ENCODE assay signal across 8 cellular contexts in the genomic region with DNA sequence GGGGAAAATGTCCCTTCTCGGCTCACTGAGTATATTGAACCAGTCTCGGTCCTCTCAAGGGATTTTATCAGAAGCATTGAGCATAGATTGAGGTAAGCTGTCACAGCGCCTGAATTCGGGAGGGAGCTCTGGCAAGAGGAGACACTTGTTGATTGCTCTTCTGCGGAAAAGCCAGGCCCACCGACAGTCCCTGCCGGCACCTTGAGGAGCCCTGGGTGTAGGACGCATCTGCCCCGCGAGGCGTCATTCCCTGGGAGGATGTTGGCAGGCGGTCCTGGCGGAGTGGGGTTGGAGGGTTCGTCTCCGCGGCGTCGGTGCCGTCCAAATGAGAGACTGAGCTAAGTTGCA. TPM values are rescaled to one million over a fixed set of nuclear protein-coding genes. Genes with fewer than 3 reads are reported as not detected.
DNase-seq lines count a peak whose midpoint lies in the region; ATAC-seq and TF ChIP-seq lines count a peak whose summit lies in the region.

No MANE protein-coding gene starts in this region.

- peaks cover 36% of the 10 kb centered on the region for H3K4me1 Mint-ChIP-seq in T-helper 2 cell treated with Interferon-gamma antibody and Interleukin-4, amounts not matched to agents 5 μg/mL and 100 μg/mL, for 36 hours (ENCODE audit: low read depth)

- H3K4me1 ChIP-seq in BLaER1 (peaks cover 26% of the 10 kb centered on the region), mammary epithelial cell (ENCODE audit: insufficient read depth, low read length) (peaks cover 5% of the 10 kb centered on the region), iPS-20b (ENCODE audit: insufficient read depth, low read length) (peaks cover 4% of the 10 kb centered on the region; the same call in 1 of the 2 replicates)

- peak overlapping the region; percentile 88 for H3K4me3 ChIP-seq in BLaER1
- peak overlapping the region; percentile 85 to 95 (median 88) for H3K4me3 ChIP-seq in mammary epithelial cell (replicated peaks in 1 of 3; ENCODE audit: insufficient read depth in 1 of 3, low read depth in 2 of 3, low read length in 3 of 3)
- H3K4me3 ChIP-seq in iPS-20b (ENCODE audit: low read length), result peak overlapping the region; percentile 98
- peak overlapping the region; percentile 86 for H3K4me3 ChIP-seq in skeletal muscle cell (ENCODE audit: low read depth, low read length)

- H4K20me1 ChIP-seq in BLaER1, result peaks cover 35% of the 10 kb centered on the region
- no peaks in the 10 kb centered on the region for H4K20me1 ChIP-seq in mammary epithelial cell (ENCODE audit: insufficient read depth, low read length)

- H3K4me2 ChIP-seq in BLaER1, result peak overlapping the region; percentile 96
- H3K4me2 ChIP-seq in mammary epithelial cell (ENCODE audit: insufficient read depth, low read depth, low read length), result peak overlapping the region; percentile 90

- H3K36me3 Mint-ChIP-seq in T-helper 2 cell treated with Interferon-gamma antibody and Interleukin-4, amounts not matched to agents 5 μg/mL and 100 μg/mL, for 36 hours (ENCODE audit: low read depth), result peaks cover 4% of the 10 kb centered on the region

- peak overlapping the region; percentile 96 for H3K4me3 Mint-ChIP-seq in T-helper 2 cell treated with Interferon-gamma antibody and Interleukin-4, amounts not matched to agents 5 μg/mL and 100 μg/mL, for 36 hours

- under 1% methylated on average over 12 of the region's 19 CpGs for WGBS in mammary epithelial cell (ENCODE audit: low coverage, missing lambda C conversion rate)

- CTCF ChIA-PET in HEK293T (lab: Yijun Ruan, JAX) (interaction anchor here (0.6 to 0.9 kb wide), 4 partner anchors 48 to 928 kb away, joined by 3 to 5 read pairs (median 4); no protein-coding TSS in a partner anchor), mammary epithelial cell (lab: Charles Lee; ENCODE audit: low non-redundant PET) (interaction anchor here (0.8 kb wide), 1 partner anchor 24 kb away, joined by 5 read pairs; no protein-coding TSS in a partner anchor)

- peak overlapping the region; percentile 99 for H2AFZ ChIP-seq in mammary epithelial cell (ENCODE audit: low read depth, low read length)

- H3K9ac ChIP-seq in BLaER1, result peak overlapping the region; percentile 91
- peak overlapping the region; percentile 78 for H3K9ac ChIP-seq in mammary epithelial cell (ENCODE audit: insufficient read depth, low read length)
- peak overlapping the region; percentile 64; the same call in 1 of the 2 replicates for H3K9ac ChIP-seq in iPS-20b (ENCODE audit: low read depth, low read length)

- DNase-seq in HEK293T (ENCODE audit: extremely low spot score) (peak; percentile 31), mammary epithelial cell (peak; percentile 33), skeletal muscle cell (ENCODE audit: low read depth) (no peak)
- DNase-seq in T-helper 2 cell treated with Interferon-gamma antibody and Interleukin-4, amounts not matched to agents 5 μg/mL and 100 μg/mL, for 36 hours (ENCODE audit: low spot score), result peak; percentile 36

- BruUV-seq in mammary epithelial cell (replicated peaks; lab: Mats Ljungman, UMichigan), result no TSS peak

- no peaks in the 10 kb centered on the region for H3K27me3 Mint-ChIP-seq in T-helper 2 cell treated with Interferon-gamma antibody and Interleukin-4, amounts not matched to agents 5 μg/mL and 100 μg/mL, for 36 hours (ENCODE audit: low read depth)

- H3K27me3 ChIP-seq in BLaER1, result no peaks in the 10 kb centered on the region
- no peaks in the 10 kb centered on the region for H3K27me3 ChIP-seq in mammary epithelial cell (ENCODE audit: insufficient read depth, low read length)
- H3K27me3 ChIP-seq in iPS-20b (ENCODE audit: insufficient read depth, low read length), result peaks cover 10% of the 10 kb centered on the region; the same call in 1 of the 2 replicates

- intact Hi-C loops in mammary epithelial cell (cut with micrococcal nuclease), result no loop called here

- in situ Hi-C loops in mammary epithelial cell (cut with MboI; ENCODE audit: low sequenced_read_pairs in 2 of 2), result no loop called here

- dilution Hi-C loops in mammary epithelial cell (cut with HindIII; ENCODE audit: low sequenced_read_pairs), result no loop called here

- H3K9me3 ChIP-seq in BLaER1 (no peaks in the 10 kb centered on the region), mammary epithelial cell (replicated peaks; ENCODE audit: insufficient read depth, low read length) (no peaks in the 10 kb centered on the region), iPS-20b (ENCODE audit: insufficient read depth, low read depth, low read length) (no peaks in the 10 kb centered on the region)

- H3K27ac ChIP-seq in BLaER1, result peak overlapping the region; percentile 90
- peak overlapping the region; percentile 45 for H3K27ac ChIP-seq in mammary epithelial cell (ENCODE audit: insufficient read depth, low read depth, low read length)
- H3K27ac ChIP-seq in iPS-20b (ENCODE audit: low read length), result no peak overlapping the region

- no peak for TF ChIP-seq CTCF in mammary epithelial cell (conservative IDR thresholded peaks at IDR 0.05 in 1 of 2, IDR thresholded peaks at IDR 0.05 in 1 of 2; ENCODE audit: extremely low read depth in 1 of 2, insufficient read depth in 1 of 2, low read depth in 1 of 2, low read length in 2 of 2)

- no peaks in the 10 kb centered on the region for H3K9me3 Mint-ChIP-seq in T-helper 2 cell treated with Interferon-gamma antibody and Interleukin-4, amounts not matched to agents 5 μg/mL and 100 μg/mL, for 36 hours

- H3K36me3 ChIP-seq in BLaER1 (peaks cover 10% of the 10 kb centered on the region), mammary epithelial cell (ENCODE audit: insufficient read depth, low read length) (no peaks in the 10 kb centered on the region), iPS-20b (ENCODE audit: insufficient read depth, low read depth, low read length) (no peaks in the 10 kb centered on the region)

- no peak for ATAC-seq in HG02973 (IDR thresholded peaks at IDR 0.05; ENCODE audit: unreplicated experiment)
- ATAC-seq in HG03520 (IDR thresholded peaks at IDR 0.05; ENCODE audit: unreplicated experiment), result no peak

- POLR2A ChIA-PET in HEK293T (lab: Yijun Ruan, JAX), result interaction anchor here (1.3 to 2.3 kb wide), 5 partner anchors 10 to 72 kb away, joined by 3 to 17 read pairs (median 6); a partner anchor contains a TSS

- peaks cover 47% of the 10 kb centered on the region for H3K79me2 ChIP-seq in mammary epithelial cell (ENCODE audit: insufficient read depth, low read length)

- H3K27ac Mint-ChIP-seq in T-helper 2 cell treated with Interferon-gamma antibody and Interleukin-4, amounts not matched to agents 5 μg/mL and 100 μg/mL, for 36 hours, result peak overlapping the region; percentile 80

TF ChIP-seq in HEK293T, 16 proteins besides CTCF, POLR2A, EP300 and RAD21:
- no peak for TF ChIP-seq FOXM1 (IDR thresholded peaks at IDR 0.05; ENCODE audit: borderline replicate concordance)
- TF ChIP-seq ELF4 (IDR thresholded peaks at IDR 0.05), result no peak
TF ChIP-seq in HEK293T: peak in this region for 0.

RNA-seq across cellular contexts. Expression of a gene that starts 0.8 kb away (rescaled TPM):
- total RNA-seq in mammary epithelial cell, result 10 to 100 TPM; 31.5 to 68.6 TPM
- polyA plus RNA-seq in mammary epithelial cell, result 54.7 TPM
- polyA minus RNA-seq in mammary epithelial cell, result 67.5 TPM

RNA-seq across cellular contexts. Expression of a gene that starts 4.4 kb away (rescaled TPM):
- 10 to 100 TPM in 1 of 2 donors, 1 to 10 TPM in 1; 5.8 to 12.8 TPM for total RNA-seq in mammary epithelial cell
- 5.2 TPM for polyA plus RNA-seq in mammary epithelial cell
- polyA minus RNA-seq in mammary epithelial cell, result 5.1 TPM
